In the genomic region with DNA sequence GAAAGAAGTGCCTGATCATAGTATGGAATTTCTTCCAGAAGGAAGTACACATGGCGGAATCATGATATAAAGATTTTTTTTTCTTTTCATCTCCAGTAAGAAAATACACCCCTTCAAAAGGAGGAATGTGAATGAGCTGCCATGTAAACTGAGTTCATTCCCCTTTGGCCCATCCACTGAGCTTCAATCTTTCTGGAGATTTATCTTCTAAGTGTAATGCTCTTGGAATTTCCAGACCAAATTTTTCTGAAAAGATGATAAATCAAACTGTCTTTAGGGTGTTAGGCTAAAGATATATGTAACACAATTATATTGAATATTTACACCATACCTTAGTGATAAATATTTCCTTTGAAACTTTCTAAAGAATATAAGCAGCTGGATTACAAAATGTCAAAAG, we compare ENCODE assay signal across 13 cellular contexts. TPM values are rescaled to one million over a fixed set of nuclear protein-coding genes. Genes with fewer than 3 reads are reported as not detected.
A peak's percentile ranks its signal among the peaks of the same experiment; 100 is the strongest.
DNase-seq lines count a peak whose midpoint lies in the region; ATAC-seq and TF ChIP-seq lines count a peak whose summit lies in the region.
"Had no signal": no experiment of that assay in that cellular context is flagged by ENCODE, and none has a peak within 500 bp of the region (broad histone marks: within the 10 kb centered on the region; RNA-seq: fewer than 3 reads in every experiment).

No MANE protein-coding gene starts in this region.

- H3K36me3 ChIP-seq in SK-N-MC (ENCODE audit: insufficient read depth, low read length), result peaks cover 22% of the 10 kb centered on the region
- H3K36me3 ChIP-seq: HAP-1 had no signal

- no peak for ATAC-seq in HG02798 (IDR thresholded peaks at IDR 0.05; ENCODE audit: poor library complexity, unreplicated experiment)

- H3K27ac ChIP-seq in AG04450 (ENCODE audit: low read depth, low read length), result no peak overlapping the region
- peak overlapping the region; percentile 55; the same call in 1 of the 2 replicates for H3K27ac ChIP-seq in SK-N-MC

- no peak for TF ChIP-seq CTCF in AG04450 (IDR thresholded peaks at IDR 0.05; ENCODE audit: low read depth, low read length)
- TF ChIP-seq CTCF in fibroblast of the aortic adventitia (IDR thresholded peaks at IDR 0.05; ENCODE audit: insufficient read depth, low read length), result no peak

- no peaks in the 10 kb centered on the region for H3K27me3 ChIP-seq in AG04450 (ENCODE audit: control insufficient read depth, insufficient read depth, low read length)

- H3K9me3 ChIP-seq in AG04450 (ENCODE audit: control insufficient read depth, insufficient read depth, low read length) (no peaks in the 10 kb centered on the region), SK-N-MC (ENCODE audit: low read depth, low read length) (no peaks in the 10 kb centered on the region)
- H3K9me3 ChIP-seq: HAP-1 had no signal

- peak overlapping the region; percentile 27 for H3K9ac ChIP-seq in SK-N-MC (ENCODE audit: insufficient read length)

- CTCF ChIA-PET in AG04450 (lab: Charles Lee), result interaction anchor here (0.6 to 7.4 kb wide), 20 partner anchors 8 to 218 kb away, joined by 3 to 82 read pairs (median 6); no protein-coding TSS in a partner anchor

- DNase-seq in AG04450 (ENCODE audit: low read depth, low spot score) (no peak), SK-N-MC (ENCODE audit: low read depth, low spot score) (no peak), fibroblast of the aortic adventitia (ENCODE audit: low read depth) (peak; percentile 64), skeletal muscle cell (ENCODE audit: low read depth) (no peak), GM19238 (ENCODE audit: insufficient read length, low spot score) (no peak), kidney tubule cell (ENCODE audit: low spot score) (no peak), RPMI8226 (no peak)
- DNase-seq: activated naive CD4-positive, alpha-beta T cell; COR-L47; NCI-H2029; T-helper 1 cell had no signal

- POLR2A ChIA-PET in AG04450 (lab: Yijun Ruan, JAX), result interaction anchor here (0.7 to 2.1 kb wide), 3 partner anchors 18 to 150 kb away, joined by 3 to 10 read pairs (median 5); no protein-coding TSS in a partner anchor

- peak overlapping the region; percentile 53 for H3K4me3 ChIP-seq in AG04450 (ENCODE audit: low read depth, low read length)
- H3K4me3 ChIP-seq in SK-N-MC, result no peak overlapping the region
- H3K4me3 ChIP-seq in fibroblast of the aortic adventitia (ENCODE audit: low read depth, low read length), result peak overlapping the region; percentile 58
- peak overlapping the region; percentile 1 for H3K4me3 ChIP-seq in skeletal muscle cell (ENCODE audit: low read depth, low read length)
- H3K4me3 ChIP-seq: HAP-1 had no signal

RNA-seq across cellular contexts. Expression of gene DCN, which starts 5.2 kb away (rescaled TPM):
- 4,192 and 4,723 TPM in 2 replicates for polyA plus RNA-seq in AG04450 (2011; rRNA removed)
- polyA minus RNA-seq in AG04450 (2011; rRNA and poly(A)+ RNA removed), result 1,066 and 1,200 TPM in 2 replicates
- total RNA-seq in fibroblast of the aortic adventitia (ENCODE audit: low replicate concordance), result 1,482 and 2,298 TPM in 2 replicates
